23 cellular contexts compared by ENCODE assay signal in the genomic region with DNA sequence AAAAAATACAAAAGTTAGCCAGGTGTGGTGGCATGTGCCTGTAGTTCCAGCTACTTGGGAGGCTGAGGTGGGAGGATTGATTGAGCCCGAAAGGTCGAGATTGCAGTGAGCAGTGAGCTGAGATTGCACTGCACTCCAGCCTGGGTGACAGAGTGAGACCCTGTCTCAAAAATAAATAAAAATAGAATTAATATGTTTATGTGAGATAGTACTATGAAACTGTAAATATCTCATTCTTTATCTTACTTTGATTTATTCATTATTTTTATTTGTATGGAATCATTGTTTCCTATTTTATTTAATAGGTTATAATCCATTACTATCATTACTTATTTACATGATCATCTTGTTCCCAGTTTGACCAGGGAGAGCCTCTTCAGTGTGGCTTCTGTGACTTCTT. TPM values are rescaled to one million over a fixed set of nuclear protein-coding genes. Genes with fewer than 3 reads are reported as not detected.
DNase-seq lines count a peak whose midpoint lies in the region; ATAC-seq and TF ChIP-seq lines count a peak whose summit lies in the region.
"Had no signal": no experiment of that assay in that cellular context is flagged by ENCODE, and none has a peak within 500 bp of the region (broad histone marks: within the 10 kb centered on the region; RNA-seq: fewer than 3 reads in every experiment).

No MANE protein-coding gene starts in this region.

- H3K4me3 Mint-ChIP-seq in neural crest cell, result no peak overlapping the region
- H3K4me3 Mint-ChIP-seq: CD14-positive monocyte; CD4-positive, alpha-beta T cell; CD8-positive, alpha-beta memory T cell had no signal

- H3K4me1 ChIP-seq in right atrium auricular region (peaks cover 0 to 6% of the 10 kb centered on the region in 2 donors), skeletal muscle tissue (ENCODE audit: control insufficient read depth in 3 of 3, insufficient read depth in 3 of 3, low read length in 3 of 3) (peaks cover 10 to 25% (median 19%) of the 10 kb centered on the region in 3 donors), mucosa of descending colon (ENCODE audit: low read depth) (no peaks in the 10 kb centered on the region)
- H3K4me1 ChIP-seq: A549, BE2C had no signal

- DNase-seq in right atrium auricular region (ENCODE audit: low spot score) (no peak), cardiac septum (ENCODE audit: low spot score) (no peak), neural crest cell (ENCODE audit: low read depth, low spot score) (no peak), mucosa of descending colon (no peak), hippocampal formation (lab: John Stamatoyannopoulos, UW) (no peak), posterior vena cava (ENCODE audit: low spot score) (no peak)
- DNase-seq: 8988T; ACHN; AML-193; BE2C; CD4-positive, alpha-beta T cell; CD8-positive, alpha-beta memory T cell; DMS 273 treated with DMSO at 0.1 percent for 48 hours; DMS79; EL; GDM1; GM23248; H7; HCEC 1CT had no signal

- no peak overlapping the region for H3K4me3 ChIP-seq in right atrium auricular region
- H3K4me3 ChIP-seq in skeletal muscle tissue (ENCODE audit: low read length in 3 of 3), result peak overlapping the region in 1 of 3 donors; percentile 15
- H3K4me3 ChIP-seq in mucosa of descending colon, result no peak overlapping the region
- H3K4me3 ChIP-seq: A549; BLaER1 treated with 17β-estradiol and CSF1 and Interleukin-3, amounts not matched to agents 10 nM and 100 nM; GM23248 had no signal

- peaks cover 5% of the 10 kb centered on the region for H3K36me3 Mint-ChIP-seq in neural crest cell (ENCODE audit: low read depth)

- no peaks in the 10 kb centered on the region for H3K27me3 ChIP-seq in right atrium auricular region
- no peaks in the 10 kb centered on the region for H3K27me3 ChIP-seq in skeletal muscle tissue (ENCODE audit: control insufficient read depth in 3 of 3, insufficient read depth in 3 of 3, low read length in 3 of 3)
- H3K27me3 ChIP-seq: BE2C; BLaER1 treated with 17β-estradiol and CSF1 and Interleukin-3, amounts not matched to agents 10 nM and 100 nM had no signal

- H3K36me3 ChIP-seq in right atrium auricular region, result no peaks in the 10 kb centered on the region
- H3K36me3 ChIP-seq in skeletal muscle tissue (ENCODE audit: control insufficient read depth in 3 of 3, insufficient read depth in 3 of 3, low read length in 3 of 3), result peaks cover 0 to 7% (median 0%) of the 10 kb centered on the region in 3 donors
- H3K36me3 ChIP-seq in mucosa of descending colon (ENCODE audit: low read depth), result no peaks in the 10 kb centered on the region
- H3K36me3 ChIP-seq: BE2C had no signal

- no peak overlapping the region for H3K9ac ChIP-seq in skeletal muscle tissue (ENCODE audit: low read depth in 1 of 3, low read length in 3 of 3)
- H3K9ac ChIP-seq: BLaER1 treated with 17β-estradiol and CSF1 and Interleukin-3, amounts not matched to agents 10 nM and 100 nM; GM23248 had no signal

- ATAC-seq in mucosa of descending colon, result no peak
- ATAC-seq: A549 had no signal

- H3K27me3 Mint-ChIP-seq in neural crest cell (ENCODE audit: low read depth), result no peaks in the 10 kb centered on the region
- H3K27me3 Mint-ChIP-seq: CD4-positive, alpha-beta T cell; CD8-positive, alpha-beta memory T cell had no signal

- TF ChIP-seq CTCF in right atrium auricular region (IDR thresholded peaks at IDR 0.05) (no peak), neural crest cell (conservative IDR thresholded peaks at IDR 0.05) (no peak), mucosa of descending colon (IDR thresholded peaks at IDR 0.05) (no peak)

- H3K9me3 Mint-ChIP-seq in neural crest cell, result no peaks in the 10 kb centered on the region
- H3K9me3 Mint-ChIP-seq: CD14-positive monocyte; CD4-positive, alpha-beta T cell; CD8-positive, alpha-beta memory T cell had no signal

- H3K9me3 ChIP-seq in right atrium auricular region, result no peaks in the 10 kb centered on the region
- no peaks in the 10 kb centered on the region for H3K9me3 ChIP-seq in skeletal muscle tissue (ENCODE audit: control insufficient read depth in 3 of 3, low read length in 3 of 3)
- no peaks in the 10 kb centered on the region for H3K9me3 ChIP-seq in mucosa of descending colon
- H3K9me3 ChIP-seq: A549; BE2C; BLaER1 treated with 17β-estradiol and CSF1 and Interleukin-3, amounts not matched to agents 10 nM and 100 nM had no signal

- H3K4me1 Mint-ChIP-seq in neural crest cell, result peaks cover 6% of the 10 kb centered on the region
- H3K4me1 Mint-ChIP-seq: CD14-positive monocyte; CD8-positive, alpha-beta memory T cell had no signal

- intact Hi-C loops in cardiac septum (cut with DNase I) (no loop called here), mucosa of descending colon (cut with DNase I, micrococcal nuclease) (no loop called here), posterior vena cava (cut with DNase I) (no loop called here)

- H3K27ac Mint-ChIP-seq in neural crest cell (ENCODE audit: unreplicated experiment), result peak overlapping the region; percentile 71
- H3K27ac Mint-ChIP-seq: CD4-positive, alpha-beta T cell; CD8-positive, alpha-beta memory T cell had no signal

- H3K27ac ChIP-seq in right atrium auricular region (peak overlapping the region; percentile 75 to 90), skeletal muscle tissue (ENCODE audit: low read depth, low read length) (peak overlapping the region; percentile 96)
- H3K27ac ChIP-seq: A549; BLaER1 treated with 17β-estradiol and CSF1 and Interleukin-3, amounts not matched to agents 10 nM and 100 nM; GM23248 had no signal

RNA-seq across cellular contexts. Expression of gene STRIP2, which starts 41.0 kb away (rescaled TPM):
- total RNA-seq in right atrium auricular region, result 10 to 100 TPM in 1 of 2 donors, 1 to 10 TPM in 1; 8.5 to 11.3 TPM
- 20.4 TPM for total RNA-seq in cardiac septum
- total RNA-seq in neural crest cell, result 11.6 and 13.0 TPM in 2 replicates
- total RNA-seq in skeletal muscle tissue, result 5.2 TPM
- total RNA-seq in mucosa of descending colon, result 1 to 10 TPM in 2 of 3 donors, under 1 TPM in 1; 0.09 to 1.3 (median 1.3) TPM
- under 1 TPM; 0.28 to 0.33 TPM for total RNA-seq in posterior vena cava
